26 cellular contexts compared by ENCODE assay signal in the genomic region with DNA sequence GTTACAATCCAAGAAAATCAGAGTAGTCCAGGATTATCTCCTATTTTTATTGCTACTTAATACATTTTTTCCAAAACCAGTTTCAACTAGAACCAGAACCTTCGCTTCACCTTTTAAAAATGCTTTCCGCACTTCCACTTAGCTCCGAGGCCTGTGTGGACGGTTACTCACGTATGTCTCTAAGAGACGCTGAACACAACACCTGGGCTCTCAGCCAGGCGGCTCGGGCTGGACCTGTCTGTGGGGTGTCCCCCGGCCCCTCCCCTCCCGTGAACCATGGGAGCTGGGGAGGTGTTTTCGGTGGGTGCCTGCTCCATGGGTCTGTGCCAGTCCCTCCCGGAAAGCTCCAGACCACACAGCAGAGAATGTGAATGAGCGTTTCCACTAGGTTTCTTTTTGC.
DNase-seq lines count a peak whose midpoint lies in the region; ATAC-seq and TF ChIP-seq lines count a peak whose summit lies in the region.
"Had no signal": no experiment of that assay in that cellular context is flagged by ENCODE, and none has a peak within 500 bp of the region (broad histone marks: within the 10 kb centered on the region; RNA-seq: fewer than 3 reads in every experiment).

No MANE protein-coding gene starts in this region.

- no peaks in the 10 kb centered on the region for H3K27me3 ChIP-seq in RWPE2 (ENCODE audit: insufficient read depth, poor library complexity, severe bottlenecking)
- no peaks in the 10 kb centered on the region for H3K27me3 ChIP-seq in hepatocyte
- no peaks in the 10 kb centered on the region for H3K27me3 ChIP-seq in sigmoid colon
- H3K27me3 ChIP-seq in stomach, result no peaks in the 10 kb centered on the region
- H3K27me3 ChIP-seq: colonic mucosa, gastrocnemius medialis, SJSA1, transverse colon had no signal

- intact Hi-C loops in sigmoid colon (cut with DNase I) (loop anchor here (5.0 kb wide), 1 partner anchor 222 kb away; a partner anchor contains a TSS), stomach (cut with DNase I; ENCODE audit: low total_unique reads) (no loop called here)

- H3K9me3 ChIP-seq in RWPE2 (ENCODE audit: severe bottlenecking), result no peaks in the 10 kb centered on the region
- H3K9me3 ChIP-seq in hepatocyte (ENCODE audit: low read depth), result no peaks in the 10 kb centered on the region
- no peaks in the 10 kb centered on the region for H3K9me3 ChIP-seq in sigmoid colon
- no peaks in the 10 kb centered on the region for H3K9me3 ChIP-seq in stomach
- H3K9me3 ChIP-seq: colonic mucosa, esophagus squamous epithelium, gastrocnemius medialis, SJSA1, transverse colon had no signal

- ATAC-seq in RWPE2 (ENCODE audit: low read depth) (peak; percentile 74), HG03108 (IDR thresholded peaks at IDR 0.05; ENCODE audit: unreplicated experiment) (no peak)
- ATAC-seq: activated CD8-positive, alpha-beta T cell treated with anti-CD3 and anti-CD28 coated beads, Interleukin-2, amount 10 ng/mL, durations not matched to agents 7 days and 5 days; gastrocnemius medialis had no signal

- H3K79me2 ChIP-seq in hepatocyte, result no peaks in the 10 kb centered on the region

- H3K4me2 ChIP-seq in hepatocyte, result no peak overlapping the region

- no peaks in the 10 kb centered on the region for H3K36me3 ChIP-seq in RWPE2 (ENCODE audit: low read depth)
- H3K36me3 ChIP-seq in hepatocyte (replicated peaks; ENCODE audit: insufficient read depth, low read depth), result no peaks in the 10 kb centered on the region
- peaks cover 0 to 6% (median 0%) of the 10 kb centered on the region in 4 donors for H3K36me3 ChIP-seq in sigmoid colon
- H3K36me3 ChIP-seq in stomach, result peaks cover 0 to 13% (median 3%) of the 10 kb centered on the region in 4 donors
- H3K36me3 ChIP-seq: colonic mucosa, esophagus squamous epithelium, gastrocnemius medialis, transverse colon had no signal

- H3K27ac ChIP-seq in RWPE2 (ENCODE audit: poor library complexity, severe bottlenecking) (peak overlapping the region; percentile 13), hepatocyte (peak overlapping the region; percentile 55), sigmoid colon (peak overlapping the region in 2 of 4 donors; percentile 36 to 55), stomach (no peak overlapping the region)
- H3K27ac ChIP-seq: colonic mucosa, esophagus squamous epithelium, gastrocnemius medialis, SJSA1, transverse colon had no signal

- TF ChIP-seq CTCF in RWPE2 (IDR thresholded peaks at IDR 0.05; ENCODE audit: poor library complexity, severe bottlenecking), result no peak
- no peak for TF ChIP-seq CTCF in epithelial cell of esophagus (IDR thresholded peaks at IDR 0.05; ENCODE audit: insufficient read depth, low read depth, low read length, missing control alignments)
- TF ChIP-seq CTCF in hepatocyte (IDR thresholded peaks at IDR 0.05; ENCODE audit: poor library complexity), result no peak
- TF ChIP-seq CTCF in sigmoid colon (IDR thresholded peaks at IDR 0.05), result no peak
- no peak for TF ChIP-seq CTCF in stomach (IDR thresholded peaks at IDR 0.05)

- TF ChIP-seq EP300 in sigmoid colon (IDR thresholded peaks at IDR 0.05) (no peak), stomach (IDR thresholded peaks at IDR 0.05) (no peak)

- H2AFZ ChIP-seq in hepatocyte, result no peak overlapping the region

- TF ChIP-seq POLR2A in sigmoid colon (IDR thresholded peaks at IDR 0.05), result no peak
- TF ChIP-seq POLR2A in stomach (IDR thresholded peaks at IDR 0.05), result no peak

- H3K9me2 ChIP-seq in hepatocyte (replicated peaks; ENCODE audit: insufficient read depth), result no peaks in the 10 kb centered on the region

- DNase-seq in RWPE2 (ENCODE audit: low spot score), result no peak
- peak; percentile 84 for DNase-seq in epithelial cell of esophagus (ENCODE audit: low read depth)
- peak; percentile 39 for DNase-seq in hepatocyte (ENCODE audit: low spot score)
- peak; percentile 89 for DNase-seq in sigmoid colon
- no peak for DNase-seq in OCI-M2 (lab: John Stamatoyannopoulos, UW; ENCODE audit: unreplicated experiment)
- no peak for DNase-seq in stomach
- DNase-seq: activated CD4-positive, CD25-positive, alpha-beta regulatory T cell treated with anti-CD3 and anti-CD28 coated beads, Interleukin-2, amount 50 U/mL, for 72 hours; activated CD8-positive, alpha-beta T cell treated with anti-CD3 and anti-CD28 coated beads, Interleukin-2, amount 10 ng/mL, durations not matched to agents 7 days and 5 days; activated effector memory CD4-positive, alpha-beta T cell treated with anti-CD3 and anti-CD28 coated beads, Interleukin-2, amount 50 U/mL, for 16 hours; activated naive CD8-positive, alpha-beta T cell treated with anti-CD3 and anti-CD28 coated beads, Interleukin-2, amount 10 ng/mL, durations not matched to agents 7 days and 5 days; activated T-cell treated with anti-CD3 and anti-CD28 coated beads for 4 hours; CD4-positive, alpha-beta memory T cell; colonic mucosa; effector memory CD4-positive, alpha-beta T cell; esophagus squamous epithelium; gastrocnemius medialis; GDM1; islet precursor cell; KG1; NCI-H146; stimulated activated CD4-positive, alpha-beta T cell treated with anti-CD3 and anti-CD28 coated beads, Interleukin-12 subunit alpha, Interleukin-12 subunit beta, amount 100 ng/mL, for 4 hours; stimulated activated CD4-positive, alpha-beta T cell treated with anti-CD3 and anti-CD28 coated beads, Interleukin-4, amount 100 ng/mL, for 4 hours; stimulated activated naive CD4-positive, alpha-beta T cell; transverse colon had no signal

- H3K4me1 ChIP-seq in RWPE2 (ENCODE audit: insufficient read depth, poor library complexity, severe bottlenecking), result peaks cover 6% of the 10 kb centered on the region
- no peaks in the 10 kb centered on the region for H3K4me1 ChIP-seq in hepatocyte (ENCODE audit: insufficient read depth)
- peaks cover 0 to 17% (median 16%) of the 10 kb centered on the region in 4 donors for H3K4me1 ChIP-seq in sigmoid colon
- peaks cover 0 to 4% (median 0%) of the 10 kb centered on the region in 4 donors for H3K4me1 ChIP-seq in stomach
- H3K4me1 ChIP-seq: colonic mucosa, gastrocnemius medialis, SJSA1 had no signal

- H4K20me1 ChIP-seq in hepatocyte (ENCODE audit: insufficient read depth, poor library complexity, severe bottlenecking), result no peaks in the 10 kb centered on the region

- H3K4me3 ChIP-seq in RWPE2 (ENCODE audit: severe bottlenecking) (no peak overlapping the region), epithelial cell of esophagus (ENCODE audit: low read length) (no peak overlapping the region), hepatocyte (no peak overlapping the region), sigmoid colon (peak overlapping the region in 1 of 4 donors; percentile 2), stomach (no peak overlapping the region)
- H3K4me3 ChIP-seq: colonic mucosa, esophagus squamous epithelium, gastrocnemius medialis, SJSA1, transverse colon had no signal

- 77% methylated on average over 13 of the region's 13 CpGs for WGBS in hepatocyte (ENCODE audit: low lambda C conversion rate, missing lambda C conversion rate)
- WGBS in sigmoid colon, 2 donors, result 61 to 83% methylated on average over 13 of the region's 13 CpGs
- 70 to 89% (median 82%) methylated on average over 13 of the region's 13 CpGs for WGBS in stomach, 5 donors

Comparison
In these comparisons a context has a peak if more than half of its experiments do, and no peak if none do; other contexts are left out.
1. DNase-seq: peak in epithelial cell of esophagus (single experiment), hepatocyte (single experiment) and sigmoid colon (single experiment); none in RWPE2 (single experiment), OCI-M2 (single experiment) and stomach (single experiment).
2. H3K27ac ChIP-seq: peak in RWPE2 (single experiment) and hepatocyte (single experiment); none in stomach (0 of 5).